ENCODE assay signal across 8 cellular contexts in the genomic region with DNA sequence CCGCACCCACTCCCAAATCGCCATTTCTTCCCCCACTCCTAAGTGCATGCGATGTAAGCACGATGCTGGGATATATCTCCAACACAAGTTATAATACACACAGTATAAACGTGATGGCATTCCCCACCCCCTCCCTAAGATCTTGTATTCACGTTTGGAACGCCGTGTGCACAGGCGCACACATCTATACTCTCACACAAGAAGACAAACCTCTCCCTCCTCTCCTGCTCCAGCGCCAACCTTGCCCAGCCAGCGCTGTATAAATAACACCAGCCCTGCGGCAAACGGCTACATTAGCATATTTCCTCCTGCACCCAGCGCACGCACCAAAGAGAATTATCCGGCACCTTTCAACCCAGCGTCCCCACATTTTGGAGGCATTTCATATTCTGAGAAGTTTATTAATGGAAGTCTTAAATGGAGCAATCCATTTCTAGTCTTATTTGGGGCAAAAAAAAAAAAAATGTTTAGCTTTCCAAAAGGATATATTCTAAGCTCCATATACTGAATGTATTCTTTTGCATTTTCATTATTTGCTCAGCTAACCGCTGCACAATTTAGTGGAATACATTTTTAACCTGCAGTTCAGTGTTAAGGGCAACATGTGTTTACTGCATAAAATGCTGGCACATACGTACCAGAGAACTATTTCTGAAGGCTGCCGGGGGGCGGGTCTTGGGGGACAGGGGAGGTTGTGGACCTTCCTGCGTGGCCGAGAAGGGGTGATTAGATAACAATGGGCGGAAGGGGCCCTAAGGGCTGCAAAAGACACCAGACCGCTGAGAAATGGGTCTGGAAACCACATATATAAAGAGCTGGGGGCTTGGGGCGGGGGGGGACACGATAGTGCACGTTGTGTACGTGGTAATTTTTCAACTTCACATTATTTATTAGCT. TPM values are rescaled to one million over a fixed set of nuclear protein-coding genes. Genes with fewer than 3 reads are reported as not detected.
A peak's percentile ranks its signal among the peaks of the same experiment; 100 is the strongest.
DNase-seq lines count a peak whose midpoint lies in the region; ATAC-seq and TF ChIP-seq lines count a peak whose summit lies in the region.

No MANE protein-coding gene starts in this region.

- intact Hi-C loops in esophagus muscularis mucosa (cut with DNase I): loop anchor here (5.0 kb wide), 1 partner anchor 274 kb away; no protein-coding TSS in a partner anchor

- H3K27me3 ChIP-seq in CD4-positive, CD25-positive, alpha-beta regulatory T cell (ENCODE audit: control insufficient read depth, insufficient read depth, low read length): peaks cover 33% of the 10 kb centered on the region
- H3K27me3 ChIP-seq in esophagus muscularis mucosa (no peaks in the 10 kb centered on the region), muscle layer of duodenum (ENCODE audit: low read depth, low read length) (peaks cover 8% of the 10 kb centered on the region)

- H3K9me3 ChIP-seq in CD4-positive, CD25-positive, alpha-beta regulatory T cell (ENCODE audit: control insufficient read depth in 2 of 2, low read length in 2 of 2): no peaks in the 10 kb centered on the region
- H3K9me3 ChIP-seq in esophagus muscularis mucosa (no peaks in the 10 kb centered on the region), muscle layer of duodenum (ENCODE audit: control insufficient read depth in 1 of 2, low read length in 2 of 2) (no peaks in the 10 kb centered on the region)

- DNase-seq in CD4-positive, CD25-positive, alpha-beta regulatory T cell: peak in 2 of 3 donors; percentile 2 to 28
- DNase-seq in NCI-H1048 (lab: John Stamatoyannopoulos, UW) (peak; percentile 67), esophagus muscularis mucosa (ENCODE audit: extremely low spot score) (no peak), AG08395 (ENCODE audit: low spot score) (no peak)
- DNase-seq in activated CD4-positive, alpha-beta T cell treated with anti-CD3 and anti-CD28 coated beads, Interleukin-2, amount 50 U/mL, for 1 hour: peak; percentile 17

- no peak for TF ChIP-seq CTCF in esophagus muscularis mucosa (IDR thresholded peaks at IDR 0.05)

- peak overlapping the region; percentile 82 to 89 (median 85) for H3K4me3 Mint-ChIP-seq in CD4-positive, CD25-positive, alpha-beta regulatory T cell

- no peak for ATAC-seq in CD4-positive, CD25-positive, alpha-beta regulatory T cell (ENCODE audit: low read depth in 2 of 2)
- ATAC-seq in GM19395 (IDR thresholded peaks at IDR 0.05; ENCODE audit: unreplicated experiment): no peak
- no peak for ATAC-seq in HG02759 (IDR thresholded peaks at IDR 0.05; ENCODE audit: unreplicated experiment)

- H3K27me3 Mint-ChIP-seq in CD4-positive, CD25-positive, alpha-beta regulatory T cell: peaks cover 48% of the 10 kb centered on the region

- TF ChIP-seq EP300 in esophagus muscularis mucosa (IDR thresholded peaks at IDR 0.05): no peak

- TF ChIP-seq POLR2A in esophagus muscularis mucosa (IDR thresholded peaks at IDR 0.05; ENCODE audit: low read depth): no peak

- WGBS in esophagus muscularis mucosa: 20% methylated on average over 29 of the region's 29 CpGs

- peak overlapping the region; percentile 43 for H3K4me3 ChIP-seq in CD4-positive, CD25-positive, alpha-beta regulatory T cell (ENCODE audit: low read depth, low read length)
- H3K4me3 ChIP-seq in esophagus muscularis mucosa (peak overlapping the region; percentile 64 to 75 (median 74)), muscle layer of duodenum (ENCODE audit: low read depth in 1 of 2, low read length in 2 of 2) (peak overlapping the region; percentile 59 to 76)

- peaks cover 5 to 12% (median 8%) of the 10 kb centered on the region in 4 donors for H3K4me1 Mint-ChIP-seq in CD4-positive, CD25-positive, alpha-beta regulatory T cell

- peak overlapping the region in 2 of 3 donors; percentile 78 to 84 for H3K27ac Mint-ChIP-seq in CD4-positive, CD25-positive, alpha-beta regulatory T cell

- no peak overlapping the region for H3K27ac ChIP-seq in CD4-positive, CD25-positive, alpha-beta regulatory T cell (ENCODE audit: insufficient read depth, low read length, poor library complexity, severe bottlenecking)
- H3K27ac ChIP-seq in esophagus muscularis mucosa (replicated peaks in 1 of 4) (peak overlapping the region; percentile 83 to 87 (median 84)), muscle layer of duodenum (ENCODE audit: low read length) (no peak overlapping the region)

- no peaks in the 10 kb centered on the region for H3K36me3 ChIP-seq in CD4-positive, CD25-positive, alpha-beta regulatory T cell (ENCODE audit: control insufficient read depth, insufficient read depth, low read length)
- H3K36me3 ChIP-seq in esophagus muscularis mucosa (no peaks in the 10 kb centered on the region), muscle layer of duodenum (ENCODE audit: control insufficient read depth in 1 of 2, insufficient read depth in 2 of 2, low read length in 2 of 2) (no peaks in the 10 kb centered on the region)

- peaks cover 18% of the 10 kb centered on the region for H3K4me1 ChIP-seq in CD4-positive, CD25-positive, alpha-beta regulatory T cell (ENCODE audit: control insufficient read depth, insufficient read depth, low read length, poor library complexity, severe bottlenecking)
- H3K4me1 ChIP-seq in esophagus muscularis mucosa (peaks cover 28 to 42% (median 40%) of the 10 kb centered on the region in 4 donors), muscle layer of duodenum (ENCODE audit: control insufficient read depth in 1 of 2, insufficient read depth in 2 of 2, low read length in 2 of 2) (peaks cover 7 to 30% of the 10 kb centered on the region in 2 donors)

- H3K36me3 Mint-ChIP-seq in CD4-positive, CD25-positive, alpha-beta regulatory T cell: no peaks in the 10 kb centered on the region

- peaks cover 0 to 3% (median 0%) of the 10 kb centered on the region in 7 donors for H3K9me3 Mint-ChIP-seq in CD4-positive, CD25-positive, alpha-beta regulatory T cell

RNA-seq across cellular contexts. Expression of a gene that starts 1.1 kb away (rescaled TPM):
- 6.3 TPM for total RNA-seq in CD4-positive, CD25-positive, alpha-beta regulatory T cell
- under 1 TPM; 0.24 to 0.73 (median 0.51) TPM for polyA plus RNA-seq in CD4-positive, CD25-positive, alpha-beta regulatory T cell
- total RNA-seq in esophagus muscularis mucosa: 10 to 100 TPM in 2 of 4 donors, 1 to 10 TPM in 2; 7.6 to 13.1 (median 9.5) TPM

Comparison
In these comparisons a context has a peak if more than half of its experiments do, and no peak if none do; other contexts are left out.
1. DNase-seq: peak in CD4-positive, CD25-positive, alpha-beta regulatory T cell (2 of 3), NCI-H1048 (single experiment) and activated CD4-positive, alpha-beta T cell treated with anti-CD3 and anti-CD28 coated beads, Interleukin-2, amount 50 U/mL, for 1 hour (single experiment); none in esophagus muscularis mucosa (single experiment) and AG08395 (single experiment).
2. H3K27ac ChIP-seq: peak in esophagus muscularis mucosa (4 of 4); none in CD4-positive, CD25-positive, alpha-beta regulatory T cell (single experiment) and muscle layer of duodenum (single experiment).
3. Peak in every context shown above with its lines, with median percentiles within 50 percentile points of each other: H3K4me3 ChIP-seq.